29 cellular contexts compared by ENCODE assay signal in the genomic region with DNA sequence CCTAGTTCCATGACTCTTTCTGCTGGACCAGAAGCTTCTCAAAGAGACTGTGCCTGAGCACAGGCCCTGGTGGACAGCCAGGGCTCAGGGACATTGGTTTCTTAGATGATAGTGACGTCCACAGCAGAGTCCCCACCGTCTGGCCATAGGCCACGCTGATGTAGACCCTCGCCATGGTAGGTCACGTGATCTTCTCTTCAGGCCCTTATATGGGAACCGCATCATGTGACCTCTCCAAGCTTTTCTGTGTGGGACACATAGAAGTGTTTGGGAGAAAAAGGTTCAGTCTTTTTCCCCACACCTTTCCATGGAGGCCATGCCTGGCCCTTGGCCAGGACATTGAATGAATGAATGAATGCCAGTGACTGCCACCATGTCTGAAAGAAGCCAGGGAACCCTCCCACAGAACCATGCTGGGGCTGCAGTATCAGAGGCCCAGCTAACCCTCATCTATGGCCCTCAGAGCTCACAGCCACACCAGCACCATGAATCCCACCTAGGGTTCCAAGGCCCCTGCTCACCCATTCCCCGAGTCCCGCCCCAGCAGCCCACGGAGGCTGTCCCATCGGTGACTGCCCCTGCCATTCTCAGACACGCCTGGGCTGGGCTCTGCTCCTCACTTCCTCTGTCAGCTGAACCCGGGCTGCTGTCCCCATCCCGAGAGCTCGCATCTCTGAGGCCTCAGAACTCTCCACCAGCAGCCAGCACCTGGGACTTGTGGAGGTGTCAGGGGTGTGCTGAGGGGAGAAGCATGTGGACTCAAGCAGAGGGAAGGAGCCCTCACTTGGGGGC.
"Had no signal": no experiment of that assay in that cellular context is flagged by ENCODE, and none has a peak within 500 bp of the region (broad histone marks: within the 10 kb centered on the region; RNA-seq: fewer than 3 reads in every experiment).

No MANE protein-coding gene starts in this region.

- H3K9me3 Mint-ChIP-seq: activated CD8-positive, alpha-beta T cell treated with anti-CD3 and anti-CD28 coated beads for 36 hours had no signal

- H3K36me3 ChIP-seq: brain microvascular endothelial cell, SJCRH30, WERI-Rb-1 had no signal

- ATAC-seq: activated CD8-positive, alpha-beta T cell treated with anti-CD3 and anti-CD28 coated beads for 36 hours; activated T-cell treated with anti-CD3 and anti-CD28 coated beads, Interleukin-2, amount 50 U/mL, for 72 hours; activated T-helper 17 cell treated with anti-CD3 and anti-CD28 coated beads, Interleukin-2, amount 50 U/mL, for 72 hours; Panc1 had no signal

- H3K4me1 ChIP-seq: SJCRH30 had no signal

- H3K4me3 ChIP-seq: SJCRH30, SK-N-MC had no signal

- H3K9me3 ChIP-seq: SJCRH30 had no signal

- DNase-seq: activated CD4-positive, alpha-beta T cell treated with anti-CD3 and anti-CD28 coated beads, Interleukin-2, amount 10 ng/mL, durations not matched to agents 24 days and 14 days; activated CD4-positive, alpha-beta T cell treated with anti-CD3 and anti-CD28 coated beads, Interleukin-2, amount 50 U/mL, for 4 hours; activated CD8-positive, alpha-beta T cell treated with anti-CD3 and anti-CD28 coated beads for 36 hours; activated effector memory CD4-positive, alpha-beta T cell treated with anti-CD3 and anti-CD28 coated beads, Interleukin-2, amount 50 U/mL, for 16 hours; activated naive CD4-positive, alpha-beta T cell; activated naive CD4-positive, alpha-beta T cell treated with anti-CD3 and anti-CD28 coated beads, Interleukin-2, amount 50 U/mL, for 16 hours; activated naive CD8-positive, alpha-beta T cell treated with anti-CD3 and anti-CD28 coated beads for 36 hours; activated T-cell treated with anti-CD3 and anti-CD28 coated beads, Interleukin-2, amount 50 U/mL, for 1 hour; activated T-cell treated with anti-CD3 and anti-CD28 coated beads, Interleukin-2, amount 50 U/mL, for 72 hours; amniotic stem cell; brain microvascular endothelial cell; central memory CD4-positive, alpha-beta T cell; NCI-H1092 treated with DMSO at 0.1 percent for 48 hours; NCI-H1417; NCI-H146; NCI-H187; NCI-H2029 treated with DMSO at 0.1 percent for 48 hours; NCI-H2107; NCI-H2171; NCI-H510A; NCI-H526 treated with DMSO at 0.1 percent for 48 hours; NCI-H82; SHP77; SJCRH30; T1000; WERI-Rb-1 had no signal

- H3K27me3 ChIP-seq: brain microvascular endothelial cell, SJCRH30 had no signal

- H3K4me1 Mint-ChIP-seq: activated CD4-positive, alpha-beta T cell treated with anti-CD3 and anti-CD28 coated beads, Interleukin-2, amount 10 ng/mL, durations not matched to agents 24 days and 14 days; activated naive CD8-positive, alpha-beta T cell treated with anti-CD3 and anti-CD28 coated beads for 36 hours; activated T-helper 17 cell treated with anti-CD3 and anti-CD28 coated beads, Interleukin-2, amount 50 U/mL, for 72 hours had no signal

- H3K27ac ChIP-seq: brain microvascular endothelial cell, SJCRH30, SK-N-MC, WERI-Rb-1 had no signal

- H3K4me3 Mint-ChIP-seq: activated CD4-positive, alpha-beta T cell treated with anti-CD3 and anti-CD28 coated beads, Interleukin-2, amount 10 ng/mL, durations not matched to agents 24 days and 14 days; activated CD8-positive, alpha-beta T cell treated with anti-CD3 and anti-CD28 coated beads for 36 hours; activated naive CD8-positive, alpha-beta T cell treated with anti-CD3 and anti-CD28 coated beads for 36 hours; activated T-cell treated with anti-CD3 and anti-CD28 coated beads, Interleukin-2, amount 50 U/mL, for 72 hours; activated T-helper 17 cell treated with anti-CD3 and anti-CD28 coated beads, Interleukin-2, amount 50 U/mL, for 72 hours had no signal

- H3K27me3 Mint-ChIP-seq: activated CD4-positive, alpha-beta T cell treated with anti-CD3 and anti-CD28 coated beads, Interleukin-2, amount 10 ng/mL, durations not matched to agents 24 days and 14 days had no signal

- H3K36me3 Mint-ChIP-seq: activated naive CD8-positive, alpha-beta T cell treated with anti-CD3 and anti-CD28 coated beads for 36 hours had no signal

- H3K27ac Mint-ChIP-seq: activated CD4-positive, alpha-beta T cell treated with anti-CD3 and anti-CD28 coated beads, Interleukin-2, amount 10 ng/mL, durations not matched to agents 24 days and 14 days; activated CD8-positive, alpha-beta T cell treated with anti-CD3 and anti-CD28 coated beads for 36 hours; activated naive CD8-positive, alpha-beta T cell treated with anti-CD3 and anti-CD28 coated beads for 36 hours; activated T-cell treated with anti-CD3 and anti-CD28 coated beads, Interleukin-2, amount 50 U/mL, for 72 hours; activated T-helper 17 cell treated with anti-CD3 and anti-CD28 coated beads, Interleukin-2, amount 50 U/mL, for 72 hours had no signal
